17 cellular contexts compared by ENCODE assay signal in the genomic region with DNA sequence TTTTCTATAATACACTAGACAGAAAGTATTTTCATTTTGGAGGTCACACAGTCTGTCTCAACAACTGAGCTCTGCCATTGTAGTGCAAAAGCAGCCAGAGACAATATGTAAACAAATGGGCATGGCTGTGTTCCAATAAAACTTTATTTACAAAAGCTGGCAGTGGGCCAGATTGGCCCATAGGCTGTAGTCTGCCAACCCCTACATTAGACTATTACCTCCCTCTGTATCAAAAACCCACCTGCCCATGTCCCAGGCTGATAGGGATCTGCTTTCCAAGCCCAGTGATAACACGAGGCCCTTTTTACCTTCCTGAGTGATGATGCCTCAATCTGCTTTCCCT.
"Had no signal": no experiment of that assay in that cellular context is flagged by ENCODE, and none has a peak within 500 bp of the region (broad histone marks: within the 10 kb centered on the region; RNA-seq: fewer than 3 reads in every experiment).

No MANE protein-coding gene starts in this region.

- FAIRE-seq: astrocyte, endometrium, pancreas had no signal

- H3K27me3 ChIP-seq: pancreas, sigmoid colon had no signal

- DNase-seq: activated CD4-positive, alpha-beta T cell treated with anti-CD3 and anti-CD28 coated beads for 1 hour; activated CD8-positive, alpha-beta memory T cell treated with anti-CD3 and anti-CD28 coated beads for 24 hours; activated CD8-positive, alpha-beta memory T cell treated with anti-CD3 and anti-CD28 coated beads, Interleukin-2, amount 50 U/mL, for 48 hours; activated gamma-delta T cell; activated T-cell treated with anti-CD3 and anti-CD28 coated beads, Interleukin-2, amount 50 U/mL, for 72 hours; cortex of kidney; naive thymus-derived CD4-positive, alpha-beta T cell; pancreas; sigmoid colon; spleen; stimulated activated naive B cell treated with anti-CD40 and anti-IgM and Interleukin-4, amounts not matched to agents 10 μg/mL and 1 μg/mL and 100 μg/mL, for 72 hours; WERI-Rb-1 had no signal

- H3K36me3 ChIP-seq: breast epithelium, neutrophil, pancreas, sigmoid colon, spleen, thoracic aorta, WERI-Rb-1 had no signal

- H3K4me1 ChIP-seq: breast epithelium, pancreas, spleen had no signal

- ATAC-seq: activated T-cell treated with anti-CD3 and anti-CD28 coated beads, Interleukin-2, amount 50 U/mL, for 72 hours; naive thymus-derived CD4-positive, alpha-beta T cell; pancreas; stimulated activated naive B cell treated with anti-CD40 and anti-IgM and Interleukin-4, amounts not matched to agents 10 μg/mL and 1 μg/mL and 100 μg/mL, for 72 hours had no signal

- H3K27ac ChIP-seq: breast epithelium, neutrophil, pancreas, sigmoid colon, spleen, thoracic aorta, WERI-Rb-1 had no signal

- H3K9me3 ChIP-seq: breast epithelium, neutrophil, pancreas, sigmoid colon, spleen, thoracic aorta had no signal

- H3K4me3 ChIP-seq: breast epithelium, pancreas, sigmoid colon, spleen, thoracic aorta had no signal
